Comparison of ENCODE assay signal across 1 cellular context in the genomic region with DNA sequence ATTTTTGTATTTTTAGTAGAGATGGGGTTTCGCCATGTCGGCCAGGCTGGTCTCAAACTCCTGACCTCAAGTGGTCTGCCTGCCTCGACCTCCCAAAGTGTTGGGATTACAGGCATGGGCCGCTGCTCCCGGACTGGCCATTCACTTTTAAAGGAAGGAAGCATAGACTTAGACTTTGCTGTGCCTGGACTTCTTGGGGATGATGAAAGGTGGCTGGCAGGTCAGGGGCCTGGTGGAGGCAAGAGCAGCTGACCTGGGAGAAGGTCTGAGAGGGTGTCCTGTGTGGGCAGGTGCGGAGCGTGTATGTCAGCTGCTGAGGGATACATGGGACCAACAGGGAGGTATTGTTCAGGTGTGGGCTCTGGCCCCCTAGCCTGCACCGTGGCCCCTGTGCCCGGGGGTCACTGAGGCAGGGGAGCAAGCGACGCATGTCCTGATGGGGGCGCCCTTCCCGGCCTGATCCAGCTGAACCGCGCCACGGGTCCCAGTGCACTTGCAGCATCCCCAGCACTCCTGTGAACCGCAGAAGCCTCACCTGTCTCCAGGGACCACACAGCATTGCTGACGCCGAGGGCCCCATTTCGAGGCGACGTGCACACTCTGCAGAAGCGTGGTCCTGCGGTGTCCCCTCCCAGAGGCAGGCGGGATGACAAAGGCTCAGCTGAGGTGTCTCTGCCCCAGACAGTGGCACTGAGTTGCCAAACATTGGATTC.
TF ChIP-seq lines count a peak whose summit lies in the region.

No MANE protein-coding gene starts in this region.

TF ChIP-seq in GM23338, 12 proteins besides CTCF, POLR2A, EP300 and RAD21:
- TF ChIP-seq, protein P1, sequence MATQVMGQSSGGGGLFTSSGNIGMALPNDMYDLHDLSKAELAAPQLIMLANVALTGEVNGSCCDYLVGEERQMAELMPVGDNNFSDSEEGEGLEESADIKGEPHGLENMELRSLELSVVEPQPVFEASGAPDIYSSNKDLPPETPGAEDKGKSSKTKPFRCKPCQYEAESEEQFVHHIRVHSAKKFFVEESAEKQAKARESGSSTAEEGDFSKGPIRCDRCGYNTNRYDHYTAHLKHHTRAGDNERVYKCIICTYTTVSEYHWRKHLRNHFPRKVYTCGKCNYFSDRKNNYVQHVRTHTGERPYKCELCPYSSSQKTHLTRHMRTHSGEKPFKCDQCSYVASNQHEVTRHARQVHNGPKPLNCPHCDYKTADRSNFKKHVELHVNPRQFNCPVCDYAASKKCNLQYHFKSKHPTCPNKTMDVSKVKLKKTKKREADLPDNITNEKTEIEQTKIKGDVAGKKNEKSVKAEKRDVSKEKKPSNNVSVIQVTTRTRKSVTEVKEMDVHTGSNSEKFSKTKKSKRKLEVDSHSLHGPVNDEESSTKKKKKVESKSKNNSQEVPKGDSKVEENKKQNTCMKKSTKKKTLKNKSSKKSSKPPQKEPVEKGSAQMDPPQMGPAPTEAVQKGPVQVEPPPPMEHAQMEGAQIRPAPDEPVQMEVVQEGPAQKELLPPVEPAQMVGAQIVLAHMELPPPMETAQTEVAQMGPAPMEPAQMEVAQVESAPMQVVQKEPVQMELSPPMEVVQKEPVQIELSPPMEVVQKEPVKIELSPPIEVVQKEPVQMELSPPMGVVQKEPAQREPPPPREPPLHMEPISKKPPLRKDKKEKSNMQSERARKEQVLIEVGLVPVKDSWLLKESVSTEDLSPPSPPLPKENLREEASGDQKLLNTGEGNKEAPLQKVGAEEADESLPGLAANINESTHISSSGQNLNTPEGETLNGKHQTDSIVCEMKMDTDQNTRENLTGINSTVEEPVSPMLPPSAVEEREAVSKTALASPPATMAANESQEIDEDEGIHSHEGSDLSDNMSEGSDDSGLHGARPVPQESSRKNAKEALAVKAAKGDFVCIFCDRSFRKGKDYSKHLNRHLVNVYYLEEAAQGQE (IDR thresholded peaks at IDR 0.05; ENCODE audit: unreplicated experiment) = no peak
- no peak for TF ChIP-seq EZH2phosphoT487 (IDR thresholded peaks at IDR 0.05; ENCODE audit: unreplicated experiment)
- TF ChIP-seq EZH2 (IDR thresholded peaks at IDR 0.05; ENCODE audit: low read depth, unreplicated experiment) = no peak
- TF ChIP-seq JUNB (IDR thresholded peaks at IDR 0.05; ENCODE audit: unreplicated experiment) = no peak
- no peak for TF ChIP-seq ZNF114 (CRISPR knock-in tag; IDR thresholded peaks at IDR 0.05)
- TF ChIP-seq NANOG (IDR thresholded peaks at IDR 0.05; ENCODE audit: borderline replicate concordance) = no peak
- TF ChIP-seq, protein P2, sequence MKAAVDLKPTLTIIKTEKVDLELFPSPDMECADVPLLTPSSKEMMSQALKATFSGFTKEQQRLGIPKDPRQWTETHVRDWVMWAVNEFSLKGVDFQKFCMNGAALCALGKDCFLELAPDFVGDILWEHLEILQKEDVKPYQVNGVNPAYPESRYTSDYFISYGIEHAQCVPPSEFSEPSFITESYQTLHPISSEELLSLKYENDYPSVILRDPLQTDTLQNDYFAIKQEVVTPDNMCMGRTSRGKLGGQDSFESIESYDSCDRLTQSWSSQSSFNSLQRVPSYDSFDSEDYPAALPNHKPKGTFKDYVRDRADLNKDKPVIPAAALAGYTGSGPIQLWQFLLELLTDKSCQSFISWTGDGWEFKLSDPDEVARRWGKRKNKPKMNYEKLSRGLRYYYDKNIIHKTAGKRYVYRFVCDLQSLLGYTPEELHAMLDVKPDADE (IDR thresholded peaks at IDR 0.05) = no peak
- no peak for TF ChIP-seq STAT1 (IDR thresholded peaks at IDR 0.05; ENCODE audit: unreplicated experiment)
